In genomic region chr6:31736026-31736767, GRCh38 we compare ENCODE assay signal across 8 cellular contexts. TPM values are rescaled to one million over a fixed set of nuclear protein-coding genes. Genes with fewer than 3 reads are reported as not detected.
DNase-seq lines count a peak whose midpoint lies in the region; ATAC-seq and TF ChIP-seq lines count a peak whose summit lies in the region.

Gene CLIC1, minus strand, starts transcription at chr6:31736530. Its CDS starts 230 bp downstream, at chr6:31736300.

- H3K4me1 ChIP-seq in body of pancreas (peaks cover 58% of the 10 kb centered on the region), iPS-15b (ENCODE audit: control insufficient read depth, insufficient read depth, low read length) (peaks cover 19% of the 10 kb centered on the region), skeletal muscle tissue (ENCODE audit: control insufficient read depth in 3 of 3, insufficient read depth in 3 of 3, low read length in 3 of 3) (peaks cover 34 to 47% (median 41%) of the 10 kb centered on the region in 3 donors)

- H3K27ac ChIP-seq in body of pancreas = peak within 1 kb of the TSS; percentile 86 to 93 (median 90)
- H3K27ac ChIP-seq in skeletal muscle tissue (ENCODE audit: low read depth, low read length) = peak within 1 kb of the TSS; percentile 81

- ATAC-seq in GM19395 (IDR thresholded peaks at IDR 0.05; ENCODE audit: unreplicated experiment) (peak; percentile 25), body of pancreas (peak; percentile 58), HG02798 (IDR thresholded peaks at IDR 0.05; ENCODE audit: poor library complexity, unreplicated experiment) (no peak)

- peak; percentile 72 to 93 (median 91) for TF ChIP-seq POLR2A in body of pancreas (IDR thresholded peaks at IDR 0.05)

- H3K9me3 ChIP-seq in body of pancreas (no peaks in the 10 kb centered on the region), iPS-15b (ENCODE audit: control insufficient read depth, insufficient read depth, low read length) (no peaks in the 10 kb centered on the region), skeletal muscle tissue (ENCODE audit: control insufficient read depth in 3 of 3, low read length in 3 of 3) (no peaks in the 10 kb centered on the region)

- DNase-seq in AG08395 (ENCODE audit: low spot score) (peak; percentile 92), NCI-H1930 (lab: John Stamatoyannopoulos, UW) (peak; percentile 69 to 72), UCSD-AML1 (lab: John Stamatoyannopoulos, UW; ENCODE audit: unreplicated experiment) (peak; percentile 91), body of pancreas (peak; percentile 82 to 87 (median 84))

- peaks cover 9 to 14% of the 10 kb centered on the region in 2 donors for H3K36me3 ChIP-seq in body of pancreas (replicated peaks in 1 of 2; ENCODE audit: insufficient read depth in 1 of 2, low read depth in 2 of 2)
- peaks cover 11% of the 10 kb centered on the region for H3K36me3 ChIP-seq in iPS-15b (ENCODE audit: control insufficient read depth, insufficient read depth, low read length)
- peaks cover 4 to 16% (median 14%) of the 10 kb centered on the region in 3 donors for H3K36me3 ChIP-seq in skeletal muscle tissue (ENCODE audit: control insufficient read depth in 3 of 3, insufficient read depth in 3 of 3, low read length in 3 of 3)

- 0 to 1% methylated on average over 11 to 24 of the region's 24 CpGs for WGBS in body of pancreas, 2 donors

- H3K4me3 ChIP-seq in body of pancreas (peak within 1 kb of the TSS; percentile 35 to 46), iPS-15b (ENCODE audit: low read depth, low read length) (peak within 1 kb of the TSS; percentile 98), skeletal muscle tissue (ENCODE audit: low read length in 3 of 3) (peak within 1 kb of the TSS; percentile 65 to 92 (median 79))

- TF ChIP-seq CTCF in body of pancreas (IDR thresholded peaks at IDR 0.05) = no peak

- no peaks in the 10 kb centered on the region for H3K27me3 ChIP-seq in body of pancreas
- no peaks in the 10 kb centered on the region for H3K27me3 ChIP-seq in iPS-15b (ENCODE audit: control insufficient read depth, insufficient read depth, low read length)
- H3K27me3 ChIP-seq in skeletal muscle tissue (ENCODE audit: control insufficient read depth in 3 of 3, insufficient read depth in 3 of 3, low read length in 3 of 3) = peaks cover 0 to 14% (median 0%) of the 10 kb centered on the region in 3 donors

- intact Hi-C loops in body of pancreas (cut with DNase I) = no loop called here

- peak within 1 kb of the TSS; percentile 82 for H3K9ac ChIP-seq in iPS-15b (ENCODE audit: low read depth, low read length)
- H3K9ac ChIP-seq in skeletal muscle tissue (ENCODE audit: low read depth in 1 of 3, low read length in 3 of 3) = peak within 1 kb of the TSS; percentile 73 to 87 (median 82)

RNA-seq across cellular contexts. Expression of gene CLIC1, which starts in this region (rescaled TPM):
- total RNA-seq in body of pancreas (10 to 100 TPM; 68.9 to 92.9 TPM), skeletal muscle tissue (152 TPM)

Comparison
In these comparisons a context has a peak if more than half of its experiments do, and no peak if none do; other contexts are left out.
1. H3K4me3 ChIP-seq: peak in every context shown above with its lines; median percentile 98 in iPS-15b; 79 in skeletal muscle tissue; 40 in body of pancreas.